In the genomic region with DNA sequence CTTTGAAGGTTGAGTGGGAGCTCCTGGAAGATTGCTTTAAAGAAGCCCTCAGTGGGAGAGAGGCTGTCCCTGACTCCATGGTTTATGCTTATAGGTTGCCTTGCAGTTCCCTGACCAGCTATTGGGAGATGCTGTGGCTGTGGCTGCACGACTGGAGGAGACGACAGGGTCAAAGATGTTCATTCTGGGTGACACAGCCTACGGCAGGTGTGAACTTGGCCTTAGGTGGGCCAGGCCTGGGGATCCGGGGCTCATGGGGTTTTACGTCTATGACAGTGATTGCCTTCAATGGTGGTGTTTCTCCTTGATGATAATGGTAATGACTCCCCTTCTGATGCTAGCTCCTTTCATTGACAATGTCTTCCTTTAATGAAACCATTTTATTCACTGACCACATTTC, we compare ENCODE assay signal across 8 cellular contexts. TPM values are rescaled to one million over a fixed set of nuclear protein-coding genes. Genes with fewer than 3 reads are reported as not detected.
A peak's percentile ranks its signal among the peaks of the same experiment; 100 is the strongest.
DNase-seq lines count a peak whose midpoint lies in the region; ATAC-seq, FAIRE-seq and TF ChIP-seq lines count a peak whose summit lies in the region.

No MANE protein-coding gene starts in this region.

- H3K36me3 ChIP-seq in SJSA1 (peaks cover 35% of the 10 kb centered on the region), gastrocnemius medialis (peaks cover 0 to 34% of the 10 kb centered on the region in 2 donors)

- in situ Hi-C loops in gastrocnemius medialis (cut with MboI; ENCODE audit: low sequenced_read_pairs in 4 of 4): no loop called here

- H3K4me3 ChIP-seq in SJSA1 (peak overlapping the region; percentile 61), fibroblast of the aortic adventitia (ENCODE audit: low read depth, low read length) (peak overlapping the region; percentile 97), gastrocnemius medialis (peak overlapping the region; percentile 77 to 95 (median 88))

- DNase-seq in GM12892 (ENCODE audit: insufficient read length) (no peak), SJSA1 (ENCODE audit: low read depth in 1 of 2, low spot score in 2 of 2) (no peak), fibroblast of the aortic adventitia (ENCODE audit: low read depth) (no peak), gastrocnemius medialis (no peak), erythroblast (lab: John Stamatoyannopoulos, UW) (no peak)
- DNase-seq in activated CD4-positive, alpha-beta T cell treated with anti-CD3 and anti-CD28 coated beads, Interleukin-2, amount 50 U/mL, for 48 hours: no peak

- H3K4me1 ChIP-seq in SJSA1 (replicated peaks) (peaks cover 13% of the 10 kb centered on the region), gastrocnemius medialis (peaks cover 23 to 43% of the 10 kb centered on the region in 2 donors)

- ATAC-seq in gastrocnemius medialis (no peak), GM19035 (IDR thresholded peaks at IDR 0.05; ENCODE audit: unreplicated experiment) (no peak), GM21723 (IDR thresholded peaks at IDR 0.05; ENCODE audit: unreplicated experiment) (no peak)

- TF ChIP-seq POLR2A in GM12892 (IDR thresholded peaks at IDR 0.05; ENCODE audit: low read depth, low read length): no peak
- TF ChIP-seq POLR2A in gastrocnemius medialis (IDR thresholded peaks at IDR 0.05): no peak
- TF ChIP-seq POLR2A in erythroblast (IDR thresholded peaks at IDR 0.05; ENCODE audit: low read length): no peak

- peak; percentile 17 for FAIRE-seq in GM12892 (lab: Jason Lieb, UNC)

- H3K27me3 ChIP-seq in SJSA1 (replicated peaks) (no peaks in the 10 kb centered on the region), gastrocnemius medialis (no peaks in the 10 kb centered on the region)

- H3K27ac ChIP-seq in SJSA1 (no peak overlapping the region), gastrocnemius medialis (peak overlapping the region; percentile 91 to 98 (median 96))

- TF ChIP-seq CTCF in fibroblast of the aortic adventitia (IDR thresholded peaks at IDR 0.05; ENCODE audit: insufficient read depth, low read length) (no peak), gastrocnemius medialis (IDR thresholded peaks at IDR 0.05 in 4 of 5, conservative IDR thresholded peaks at IDR 0.05 in 1 of 5) (no peak)

- no peaks in the 10 kb centered on the region for H3K9me3 ChIP-seq in SJSA1 (replicated peaks)
- no peaks in the 10 kb centered on the region for H3K9me3 ChIP-seq in gastrocnemius medialis

- intact Hi-C loops in gastrocnemius medialis (cut with DNase I; ENCODE audit: low total_unique reads): loop anchor here (10.0 kb wide), 1 partner anchor 384 kb away; a partner anchor contains a TSS

RNA-seq across cellular contexts. Expression of a gene that starts 0.7 kb away (rescaled TPM):
- polyA plus RNA-seq in GM12892 (2012; ENCODE audit: missing spikeins): 23.4 TPM
- 20.3 and 50.3 TPM in 2 replicates for total RNA-seq in SJSA1 (2014; rRNA removed; shearing (Covaris generic))
- 15.1 and 15.6 TPM in 2 replicates for total RNA-seq in fibroblast of the aortic adventitia (ENCODE audit: low replicate concordance)
- total RNA-seq in gastrocnemius medialis: 10 to 100 TPM; 53.1 to 68.3 (median 55.3) TPM

RNA-seq across cellular contexts. Expression of a gene that starts 4.3 kb away (rescaled TPM):
- polyA plus RNA-seq in GM12892 (2012; ENCODE audit: missing spikeins): 78.4 TPM
- total RNA-seq in SJSA1 (2014; rRNA removed; shearing (Covaris generic)): 154 and 235 TPM in 2 replicates
- 47.3 and 53.1 TPM in 2 replicates for total RNA-seq in fibroblast of the aortic adventitia (ENCODE audit: low replicate concordance)
- 100 to 1,000 TPM; 156 to 242 (median 195) TPM for total RNA-seq in gastrocnemius medialis

RNA-seq across cellular contexts. Expression of a gene that starts 8.5 kb away (rescaled TPM):
- 19.9 TPM for polyA plus RNA-seq in GM12892 (2012; ENCODE audit: missing spikeins)
- 70.2 and 81.8 TPM in 2 replicates for total RNA-seq in SJSA1 (2014; rRNA removed; shearing (Covaris generic))
- 19.7 and 99.1 TPM in 2 replicates for total RNA-seq in fibroblast of the aortic adventitia (ENCODE audit: low replicate concordance)
- total RNA-seq in gastrocnemius medialis: 10 to 100 TPM; 63.5 to 97.8 (median 72.1) TPM

RNA-seq across cellular contexts. Expression of a gene that starts 20.9 kb away (rescaled TPM):
- 1.7 TPM for polyA plus RNA-seq in GM12892 (2012; ENCODE audit: missing spikeins)
- total RNA-seq in SJSA1 (2014; rRNA removed; shearing (Covaris generic)): 1.7 and 4.1 TPM in 2 replicates
- total RNA-seq in fibroblast of the aortic adventitia (ENCODE audit: low replicate concordance) (2.6 TPM in 2 replicates), gastrocnemius medialis (1 to 10 TPM in 2 of 4 donors, under 1 TPM in 2; 0.73 to 2.9 (median 1.2) TPM)

RNA-seq across cellular contexts. Expression of a gene that starts 23.8 kb away (rescaled TPM):
- 8.2 TPM for polyA plus RNA-seq in GM12892 (2012; ENCODE audit: missing spikeins)
- 14.3 and 25.8 TPM in 2 replicates for total RNA-seq in SJSA1 (2014; rRNA removed; shearing (Covaris generic))
- total RNA-seq in fibroblast of the aortic adventitia (ENCODE audit: low replicate concordance): 16.2 and 20.8 TPM in 2 replicates
- total RNA-seq in gastrocnemius medialis: 100 to 1,000 TPM in 3 of 4 donors, 10 to 100 TPM in 1; 81.9 to 171 (median 105) TPM
